Comparison of ENCODE assay signal across 24 cellular contexts in the genomic region with DNA sequence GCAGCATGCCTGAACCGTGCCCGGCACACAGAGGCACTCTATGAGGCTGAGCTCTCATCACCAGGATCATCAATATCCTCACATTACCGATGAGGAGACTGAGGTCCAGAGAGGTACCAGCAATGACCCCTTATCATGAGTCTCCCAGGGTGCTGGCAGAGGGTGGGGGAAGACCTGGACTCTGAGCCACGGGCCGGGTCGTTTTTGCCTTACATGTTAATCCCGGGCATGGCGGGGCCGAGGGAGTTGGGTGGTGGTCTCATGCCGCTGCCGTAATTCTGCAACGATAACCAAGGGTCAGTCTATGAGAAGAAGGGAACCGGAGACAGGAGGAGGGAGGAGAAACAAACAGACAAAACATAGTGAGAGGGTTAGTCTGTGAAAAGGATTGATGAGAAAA. TPM values are rescaled to one million over a fixed set of nuclear protein-coding genes. Genes with fewer than 3 reads are reported as not detected.
A peak's percentile ranks its signal among the peaks of the same experiment; 100 is the strongest.
DNase-seq lines count a peak whose midpoint lies in the region; TF ChIP-seq lines count a peak whose summit lies in the region.
"Had no signal": no experiment of that assay in that cellular context is flagged by ENCODE, and none has a peak within 500 bp of the region (broad histone marks: within the 10 kb centered on the region; RNA-seq: fewer than 3 reads in every experiment).

No MANE protein-coding gene starts in this region.

- no peak overlapping the region for H4K8ac ChIP-seq in trophoblast cell (ENCODE audit: low read depth, low read length)

- peaks cover 64% of the 10 kb centered on the region for H3K36me3 ChIP-seq in SJSA1
- H3K36me3 ChIP-seq in trophoblast cell (ENCODE audit: control insufficient read depth in 1 of 2, insufficient read depth in 2 of 2, low read length in 2 of 2): peaks cover 72 to 73% of the 10 kb centered on the region in 2 experiments

- H3K4me1 ChIP-seq in SJSA1 (replicated peaks) (peaks cover 59% of the 10 kb centered on the region), trophoblast cell (ENCODE audit: control insufficient read depth in 1 of 2, insufficient read depth in 2 of 2, low read length in 2 of 2) (peaks cover 0 to 4% of the 10 kb centered on the region in 2 experiments)
- H3K4me1 ChIP-seq: BE2C had no signal

- H3K9me3 ChIP-seq in SJSA1 (replicated peaks): no peaks in the 10 kb centered on the region
- no peaks in the 10 kb centered on the region for H3K9me3 ChIP-seq in trophoblast cell (ENCODE audit: insufficient read depth, low read depth, low read length)
- H3K9me3 ChIP-seq: BE2C had no signal

- no peaks in the 10 kb centered on the region for H3K27me3 ChIP-seq in SJSA1 (replicated peaks)
- no peaks in the 10 kb centered on the region for H3K27me3 ChIP-seq in trophoblast cell (ENCODE audit: insufficient read depth, low read length)
- H3K27me3 ChIP-seq: BE2C had no signal

- WGBS in trophoblast cell (ENCODE audit: extremely low coverage, insufficient coverage, insufficient read length): no CpG with 5 or more reads among the region's 13 CpGs

- H4K12ac ChIP-seq in trophoblast cell (ENCODE audit: low read depth, low read length): no peak overlapping the region

- no peaks in the 10 kb centered on the region for H3K79me2 ChIP-seq in trophoblast cell (ENCODE audit: control insufficient read depth, insufficient read depth, low read length, poor library complexity)

- no peak overlapping the region for H3K9ac ChIP-seq in trophoblast cell (ENCODE audit: low read length)

- H3K4me2 ChIP-seq in trophoblast cell (ENCODE audit: low read length): no peak overlapping the region

- no peak overlapping the region for H2BK5ac ChIP-seq in trophoblast cell (ENCODE audit: low read depth, low read length, poor library complexity)

- no peak overlapping the region for H2BK120ac ChIP-seq in trophoblast cell (ENCODE audit: insufficient read depth, low read length, poor library complexity)

- H3K36me3 Mint-ChIP-seq in activated CD4-positive, alpha-beta T cell treated with anti-CD3 and anti-CD28 coated beads, Interleukin-2, amount 10 ng/mL, durations not matched to agents 24 days and 14 days (ENCODE audit: low read depth): peaks cover 30% of the 10 kb centered on the region
- H3K36me3 Mint-ChIP-seq in glutamatergic neuron (ENCODE audit: unreplicated experiment): peaks cover 12% of the 10 kb centered on the region
- peaks cover 10% of the 10 kb centered on the region for H3K36me3 Mint-ChIP-seq in neural crest cell (ENCODE audit: low read depth)
- H3K36me3 Mint-ChIP-seq in type B pancreatic cell: peaks cover 11% of the 10 kb centered on the region

- no peak overlapping the region for H2AFZ ChIP-seq in trophoblast cell (ENCODE audit: insufficient read depth, low read length, poor library complexity)

- H3K79me1 ChIP-seq in trophoblast cell (ENCODE audit: low read length): no peaks in the 10 kb centered on the region

- no peak overlapping the region for H3K4ac ChIP-seq in trophoblast cell (ENCODE audit: low read depth, low read length)

- H3K27ac Mint-ChIP-seq in activated CD4-positive, alpha-beta T cell treated with anti-CD3 and anti-CD28 coated beads, Interleukin-2, amount 10 ng/mL, durations not matched to agents 24 days and 14 days: peak overlapping the region; percentile 57
- H3K27ac Mint-ChIP-seq in glutamatergic neuron (ENCODE audit: unreplicated experiment) (peak overlapping the region; percentile 84), neural crest cell (ENCODE audit: unreplicated experiment) (peak overlapping the region; percentile 92), type B pancreatic cell (no peak overlapping the region)

- no peak overlapping the region for H3K4me3 Mint-ChIP-seq in activated CD4-positive, alpha-beta T cell treated with anti-CD3 and anti-CD28 coated beads, Interleukin-2, amount 10 ng/mL, durations not matched to agents 24 days and 14 days
- H3K4me3 Mint-ChIP-seq in glutamatergic neuron (ENCODE audit: unreplicated experiment): peak overlapping the region; percentile 43
- H3K4me3 Mint-ChIP-seq in neural crest cell: no peak overlapping the region
- H3K4me3 Mint-ChIP-seq in type B pancreatic cell: no peak overlapping the region
- H3K4me3 Mint-ChIP-seq: CD14-positive monocyte had no signal

- H3K4me3 ChIP-seq in SJSA1 (no peak overlapping the region), trophoblast cell (ENCODE audit: low read depth, low read length) (no peak overlapping the region)

- H2AK5ac ChIP-seq in trophoblast cell (ENCODE audit: low read length): no peak overlapping the region

- no peak overlapping the region for H2BK12ac ChIP-seq in trophoblast cell (ENCODE audit: low read length)

- intact Hi-C loops in activated CD4-positive, alpha-beta T cell treated with anti-CD3 and anti-CD28 coated beads, Interleukin-2, amount 10 ng/mL, durations not matched to agents 24 days and 14 days (cut with micrococcal nuclease): no loop called here

- H3K4me1 Mint-ChIP-seq in activated CD4-positive, alpha-beta T cell treated with anti-CD3 and anti-CD28 coated beads, Interleukin-2, amount 10 ng/mL, durations not matched to agents 24 days and 14 days: peaks cover 4% of the 10 kb centered on the region
- peaks cover 29% of the 10 kb centered on the region for H3K4me1 Mint-ChIP-seq in glutamatergic neuron (ENCODE audit: low read depth, unreplicated experiment)
- H3K4me1 Mint-ChIP-seq in neural crest cell: peaks cover 5% of the 10 kb centered on the region
- no peaks in the 10 kb centered on the region for H3K4me1 Mint-ChIP-seq in type B pancreatic cell (ENCODE audit: unreplicated experiment)

- no peaks in the 10 kb centered on the region for H3K27me3 Mint-ChIP-seq in activated CD4-positive, alpha-beta T cell treated with anti-CD3 and anti-CD28 coated beads, Interleukin-2, amount 10 ng/mL, durations not matched to agents 24 days and 14 days
- H3K27me3 Mint-ChIP-seq in glutamatergic neuron (ENCODE audit: unreplicated experiment): peaks cover 49% of the 10 kb centered on the region
- no peaks in the 10 kb centered on the region for H3K27me3 Mint-ChIP-seq in neural crest cell (ENCODE audit: low read depth)
- H3K27me3 Mint-ChIP-seq in type B pancreatic cell: no peaks in the 10 kb centered on the region

- no peak for TF ChIP-seq CTCF in glutamatergic neuron (IDR thresholded peaks at IDR 0.05; ENCODE audit: partially characterized antibody, unreplicated experiment)
- no peak for TF ChIP-seq CTCF in neural crest cell (conservative IDR thresholded peaks at IDR 0.05)
- TF ChIP-seq CTCF in type B pancreatic cell (conservative IDR thresholded peaks at IDR 0.05): no peak

- no peaks in the 10 kb centered on the region for H3K9me3 Mint-ChIP-seq in activated CD4-positive, alpha-beta T cell treated with anti-CD3 and anti-CD28 coated beads, Interleukin-2, amount 10 ng/mL, durations not matched to agents 24 days and 14 days
- H3K9me3 Mint-ChIP-seq in glutamatergic neuron (ENCODE audit: unreplicated experiment) (peaks cover 56% of the 10 kb centered on the region), neural crest cell (no peaks in the 10 kb centered on the region), type B pancreatic cell (no peaks in the 10 kb centered on the region)
- H3K9me3 Mint-ChIP-seq: CD14-positive monocyte had no signal

- no peak overlapping the region for H3K14ac ChIP-seq in trophoblast cell (ENCODE audit: low read length)

- DNase-seq in activated CD4-positive, alpha-beta T cell treated with anti-CD3 and anti-CD28 coated beads, Interleukin-2, amount 10 ng/mL, durations not matched to agents 24 days and 14 days: no peak
- DNase-seq in activated CD4-positive, alpha-beta T cell treated with anti-CD3 and anti-CD28 coated beads, Interleukin-2, amount 50 U/mL, for 48 hours: no peak
- DNase-seq in SJSA1 (ENCODE audit: low read depth in 1 of 2, low spot score in 2 of 2): no peak
- no peak for DNase-seq in glutamatergic neuron
- no peak for DNase-seq in neural crest cell (ENCODE audit: low read depth, low spot score)
- DNase-seq in NCI-H1092 treated with DMSO at 0.1 percent for 48 hours (lab: John Stamatoyannopoulos, UW): no peak
- no peak for DNase-seq in trophoblast cell
- no peak for DNase-seq in type B pancreatic cell (ENCODE audit: extremely low spot score, unreplicated experiment)
- DNase-seq: ACHN; BE2C; Calu3; DMS79 treated with DMSO at 0.1 percent for 48 hours; GF-D8; Kasumi-1; NCI-H1105 treated with DMSO at 0.1 percent for 48 hours; NCI-H146; NCI-H1930; NCI-H446; NCI-H524 treated with DMSO at 0.1 percent for 48 hours; NCI-H82; NK-92 treated with Interleukin-12 subunit alpha and Interleukin-12 subunit beta, amount 100 ng/mL, for 24 hours; PC-3 had no signal

- no peak overlapping the region for H3K18ac ChIP-seq in trophoblast cell (ENCODE audit: low read length)

- no peak overlapping the region for H4K91ac ChIP-seq in trophoblast cell (ENCODE audit: low read depth, low read length)

- H3K23ac ChIP-seq in trophoblast cell (ENCODE audit: low read length): no peak overlapping the region

- H3K27ac ChIP-seq in SJSA1: peak overlapping the region; percentile 93
- H3K27ac ChIP-seq in trophoblast cell (ENCODE audit: low read depth, low read length): no peak overlapping the region
- H3K27ac ChIP-seq: 22Rv1 had no signal

RNA-seq across cellular contexts. Expression of gene MRPL37, which starts 43.1 kb away (rescaled TPM):
- total RNA-seq in activated CD4-positive, alpha-beta T cell treated with anti-CD3 and anti-CD28 coated beads, Interleukin-2, amount 10 ng/mL, durations not matched to agents 24 days and 14 days: 158 and 162 TPM in 2 replicates
- 133 and 157 TPM in 2 replicates for total RNA-seq in SJSA1 (2014; rRNA removed; shearing (Covaris generic))
- 50.9 TPM for total RNA-seq in glutamatergic neuron (ENCODE audit: unreplicated experiment)
- 96.2 and 97.5 TPM in 2 replicates for total RNA-seq in neural crest cell
- 76.0 and 77.4 TPM in 2 replicates for polyA plus RNA-seq in trophoblast cell (2013)
- total RNA-seq in type B pancreatic cell (ENCODE audit: low replicate concordance): 77.9 and 78.4 TPM in 2 replicates

RNA-seq across cellular contexts. Expression of gene CYB5RL, which starts 43.2 kb away (rescaled TPM):
- 10.1 and 11.3 TPM in 2 replicates for total RNA-seq in activated CD4-positive, alpha-beta T cell treated with anti-CD3 and anti-CD28 coated beads, Interleukin-2, amount 10 ng/mL, durations not matched to agents 24 days and 14 days
- total RNA-seq in SJSA1 (2014; rRNA removed; shearing (Covaris generic)): 2.5 and 4.9 TPM in 2 replicates
- total RNA-seq in glutamatergic neuron (ENCODE audit: unreplicated experiment): 6.8 TPM
- 16.0 and 17.3 TPM in 2 replicates for total RNA-seq in neural crest cell
- 2.4 and 2.5 TPM in 2 replicates for polyA plus RNA-seq in trophoblast cell (2013)
- 10.3 and 10.9 TPM in 2 replicates for total RNA-seq in type B pancreatic cell (ENCODE audit: low replicate concordance)
